8 cellular contexts compared by ENCODE assay signal in genomic region chr2:176269319-176270099, GRCh38. TPM values are rescaled to one million over a fixed set of nuclear protein-coding genes. Genes with fewer than 3 reads are reported as not detected.
A peak's percentile ranks its signal among the peaks of the same experiment; 100 is the strongest.
DNase-seq lines count a peak whose midpoint lies in the region; ATAC-seq and TF ChIP-seq lines count a peak whose summit lies in the region.

Gene MTX2, plus strand, starts transcription at chr2:176269442. Its CDS starts 188 bp downstream, at chr2:176269630.

- H3K4me1 ChIP-seq in mesendoderm (ENCODE audit: control insufficient read depth, low read depth, low read length), result no peaks in the 10 kb centered on the region

- peak within 1 kb of the TSS; percentile 26 for H3K4ac ChIP-seq in mesendoderm (ENCODE audit: low read depth, low read length)

- DNase-seq in COLO668 (lab: John Stamatoyannopoulos, UW; ENCODE audit: unreplicated experiment) (peak; percentile 91), HL-60 (ENCODE audit: low read depth in 1 of 2, low spot score in 1 of 2) (peak; percentile 38 to 77), NOMO-1 (lab: John Stamatoyannopoulos, UW; ENCODE audit: unreplicated experiment in 2 of 2) (peak; percentile 76 to 79), mesendoderm (peak; percentile 88)
- DNase-seq in effector memory CD8-positive, alpha-beta T cell, result peak; percentile 59 to 71 (median 65)
- DNase-seq in stimulated activated CD8-positive, alpha-beta memory T cell treated with anti-CD3 and anti-CD28 coated beads, Interleukin-15, amount 100 ng/mL, for 24 hours (ENCODE audit: low read depth), result peak; percentile 58

- peaks cover 13% of the 10 kb centered on the region for H3K79me2 ChIP-seq in mesendoderm (ENCODE audit: control insufficient read depth, insufficient read depth, low read length)

- no peak within 1 kb of the TSS for H4K5ac ChIP-seq in mesendoderm (ENCODE audit: low read length)

- peaks cover 10 to 13% of the 10 kb centered on the region in 2 donors for H3K4me1 Mint-ChIP-seq in effector memory CD8-positive, alpha-beta T cell (ENCODE audit: low read depth in 2 of 2)

- peak; percentile 98 for ATAC-seq in GM19463 (IDR thresholded peaks at IDR 0.05; ENCODE audit: unreplicated experiment)
- peak; percentile 89 for ATAC-seq in effector memory CD8-positive, alpha-beta T cell (replicated peaks)

- CTCF ChIA-PET in activated CD8-positive, alpha-beta memory T cell treated with anti-CD3 and anti-CD28 coated beads for 36 hours (lab: Charles Lee), result no interaction called here

- H3K27me3 ChIP-seq in HL-60 (ENCODE audit: insufficient read depth, poor library complexity, severe bottlenecking) (no peaks in the 10 kb centered on the region), mesendoderm (ENCODE audit: insufficient read depth, low read length, poor library complexity) (no peaks in the 10 kb centered on the region)

- H2BK5ac ChIP-seq in mesendoderm (ENCODE audit: low read length), result peak within 1 kb of the TSS; percentile 69

- peaks cover 1% of the 10 kb centered on the region for H3K79me1 ChIP-seq in mesendoderm (ENCODE audit: low read length)

- H2AK5ac ChIP-seq in mesendoderm (ENCODE audit: low read length), result no peak within 1 kb of the TSS

- peak within 1 kb of the TSS; percentile 95 for H3K56ac ChIP-seq in mesendoderm (ENCODE audit: low read length)

- no CpG with 5 or more reads among the region's 58 CpGs for WGBS in mesendoderm (ENCODE audit: extremely low coverage, insufficient coverage, low lambda C conversion rate)

- no peak within 1 kb of the TSS for H2BK120ac ChIP-seq in mesendoderm (ENCODE audit: low read depth, low read length)

- peak within 1 kb of the TSS; percentile 96 for H3K4me3 Mint-ChIP-seq in effector memory CD8-positive, alpha-beta T cell

- H3K4me2 ChIP-seq in mesendoderm (ENCODE audit: low read length), result peak within 1 kb of the TSS; percentile 67

- POLR2A ChIA-PET in activated CD8-positive, alpha-beta memory T cell treated with anti-CD3 and anti-CD28 coated beads for 36 hours (lab: Charles Lee), result no interaction called here

- no peak for TF ChIP-seq CTCF in HL-60 (IDR thresholded peaks at IDR 0.05; ENCODE audit: insufficient read depth, low read length)

- peak within 1 kb of the TSS; percentile 22 for H3K18ac ChIP-seq in mesendoderm (ENCODE audit: low read length)

- H3K9me3 Mint-ChIP-seq in effector memory CD8-positive, alpha-beta T cell, result no peaks in the 10 kb centered on the region

- peak within 1 kb of the TSS; percentile 96 for H3K27ac ChIP-seq in HL-60 (replicated peaks)
- peak within 1 kb of the TSS; percentile 60 for H3K27ac ChIP-seq in mesendoderm (ENCODE audit: low read depth, low read length)

- H3K23ac ChIP-seq in mesendoderm (ENCODE audit: low read length), result peak within 1 kb of the TSS; percentile 48

- H2BK15ac ChIP-seq in mesendoderm (replicated peaks; ENCODE audit: low read depth), result no peak within 1 kb of the TSS

- peak within 1 kb of the TSS; percentile 93 for H3K4me3 ChIP-seq in HL-60 (replicated peaks; ENCODE audit: insufficient read depth, low read length)
- H3K4me3 ChIP-seq in mesendoderm (ENCODE audit: low read length), result peak within 1 kb of the TSS; percentile 64

- H3K27me3 Mint-ChIP-seq in effector memory CD8-positive, alpha-beta T cell, result peaks cover 3 to 13% of the 10 kb centered on the region in 2 donors

- peak within 1 kb of the TSS; percentile 90 for H3K9ac ChIP-seq in mesendoderm (ENCODE audit: low read length)

- no peaks in the 10 kb centered on the region for H3K36me3 ChIP-seq in mesendoderm (ENCODE audit: control insufficient read depth, insufficient read depth, low read length)

- H3K27ac Mint-ChIP-seq in effector memory CD8-positive, alpha-beta T cell, result peak within 1 kb of the TSS; percentile 89 to 97

- H3K36me3 Mint-ChIP-seq in effector memory CD8-positive, alpha-beta T cell (ENCODE audit: insufficient read depth), result peaks cover 8% of the 10 kb centered on the region

- H4K8ac ChIP-seq in mesendoderm (ENCODE audit: low read depth, low read length), result no peak within 1 kb of the TSS

RNA-seq across cellular contexts. Expression of gene MTX2, which starts in this region (rescaled TPM):
- total RNA-seq in activated CD8-positive, alpha-beta memory T cell treated with anti-CD3 and anti-CD28 coated beads for 36 hours, result 10 to 100 TPM; 27.4 to 28.6 TPM
- polyA plus RNA-seq in mesendoderm (2013, experiment 1 of 2), result 38.3 TPM
- polyA plus RNA-seq in mesendoderm (2013, experiment 2 of 2), result 45.7 TPM

Comparison
In these comparisons a context has a peak if more than half of its experiments do, and no peak if none do; other contexts are left out.
1. Peak in every context shown above with its lines: DNase-seq, ATAC-seq, H3K4me3 ChIP-seq and H3K27ac ChIP-seq.